ENCODE assay signal across 22 cellular contexts in the genomic region with DNA sequence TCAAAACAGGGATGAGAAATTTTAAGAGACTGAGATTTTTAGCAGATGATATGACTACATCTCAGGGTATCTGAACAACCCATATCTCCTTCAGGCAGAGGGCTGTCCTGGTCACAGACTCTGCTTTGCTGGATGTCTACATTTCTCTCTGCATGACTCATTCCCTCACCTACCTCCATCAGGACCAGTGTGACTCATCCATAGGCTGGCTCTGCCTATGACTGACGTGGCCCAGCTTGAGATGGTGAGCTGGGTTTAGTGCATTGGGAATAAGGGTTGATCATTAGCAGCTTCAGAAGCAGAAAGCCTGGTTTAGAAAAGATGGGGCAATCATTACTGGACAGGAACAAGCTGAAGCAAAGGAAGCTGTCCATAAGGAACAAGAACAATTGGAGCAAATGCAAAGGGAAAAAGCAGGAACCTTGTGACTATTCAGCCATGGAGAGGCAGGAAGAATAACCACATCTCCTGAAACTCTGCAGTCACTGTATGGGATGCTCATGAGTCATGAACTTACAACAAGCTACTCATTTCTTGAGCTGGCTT.
A peak's percentile ranks its signal among the peaks of the same experiment; 100 is the strongest.
DNase-seq lines count a peak whose midpoint lies in the region; ATAC-seq and TF ChIP-seq lines count a peak whose summit lies in the region.
"Had no signal": no experiment of that assay in that cellular context is flagged by ENCODE, and none has a peak within 500 bp of the region (broad histone marks: within the 10 kb centered on the region; RNA-seq: fewer than 3 reads in every experiment).

No MANE protein-coding gene starts in this region.

- intact Hi-C loops in Right ventricle myocardium inferior (cut with DNase I) = no loop called here

- TF ChIP-seq CTCF in RWPE2 (IDR thresholded peaks at IDR 0.05; ENCODE audit: poor library complexity, severe bottlenecking) = no peak

- in situ Hi-C loops in ACHN (cut with HindIII; ENCODE audit: low pct_ligation_motif_present, low pct_unique_long_range_greater_than_20kb, low sequenced_read_pairs) = no loop called here

- no peaks in the 10 kb centered on the region for H3K9me3 ChIP-seq in RWPE2 (ENCODE audit: severe bottlenecking)
- H3K9me3 ChIP-seq: prostate gland, upper lobe of right lung had no signal

- no peak overlapping the region for H3K27ac ChIP-seq in RWPE2 (ENCODE audit: poor library complexity, severe bottlenecking)
- H3K27ac ChIP-seq: cardiac muscle cell, neural progenitor cell, prostate gland, upper lobe of right lung had no signal

- ATAC-seq in RWPE2 (ENCODE audit: low read depth) = peak; percentile 98
- no peak for ATAC-seq in Right ventricle myocardium inferior
- ATAC-seq: activated T-cell treated with anti-CD3 and anti-CD28 coated beads, Interleukin-2, amount 50 U/mL, for 72 hours; upper lobe of right lung had no signal

- H3K36me3 ChIP-seq in RWPE2 (ENCODE audit: low read depth) = no peaks in the 10 kb centered on the region
- H3K36me3 ChIP-seq: cardiac muscle cell, neural progenitor cell, prostate gland, upper lobe of right lung had no signal

- no peaks in the 10 kb centered on the region for H3K4me1 ChIP-seq in RWPE2 (ENCODE audit: insufficient read depth, poor library complexity, severe bottlenecking)
- H3K4me1 ChIP-seq: neural progenitor cell, prostate gland, upper lobe of right lung had no signal

- peaks cover 2% of the 10 kb centered on the region for H3K27me3 ChIP-seq in RWPE2 (ENCODE audit: insufficient read depth, poor library complexity, severe bottlenecking)
- H3K27me3 ChIP-seq: cardiac muscle cell, neural progenitor cell, upper lobe of right lung had no signal

- DNase-seq in ACHN (peak; percentile 36), HT-29 (ENCODE audit: low spot score) (peak; percentile 29), RWPE2 (ENCODE audit: low spot score) (no peak), kidney tubule cell (ENCODE audit: low spot score) (peak; percentile 88), NCI-H526 treated with DMSO at 0.1 percent for 48 hours (lab: John Stamatoyannopoulos, UW) (no peak), Right ventricle myocardium inferior (ENCODE audit: missing footprints) (no peak), NCI-H510A treated with DMSO at 0.1 percent for 48 hours (lab: John Stamatoyannopoulos, UW) (no peak)
- DNase-seq: activated CD4-positive, alpha-beta T cell treated with anti-CD3 and anti-CD28 coated beads for 4 hours; activated naive CD4-positive, alpha-beta T cell treated with anti-CD3 and anti-CD28 coated beads for 36 hours; activated T-cell treated with anti-CD3 and anti-CD28 coated beads, Interleukin-2, amount 50 U/mL, for 72 hours; amniotic stem cell; cortex of kidney; HCEC 1CT; NCI-H1105 treated with DMSO at 0.1 percent for 48 hours; NCI-H2029; NCI-H748 treated with DMSO at 0.1 percent for 48 hours; stimulated activated CD8-positive, alpha-beta memory T cell treated with anti-CD3 and anti-CD28 coated beads, Interleukin-4, amount 100 ng/mL, for 48 hours; upper lobe of right lung had no signal

- no peak overlapping the region for H3K4me3 ChIP-seq in RWPE2 (ENCODE audit: severe bottlenecking)
- H3K4me3 ChIP-seq: cardiac muscle cell, lung, neural progenitor cell, prostate gland, upper lobe of right lung had no signal

Comparison
In these comparisons a context has a peak if more than half of its experiments do, and no peak if none do; other contexts are left out.
1. DNase-seq: peak in ACHN (single experiment), HT-29 (single experiment) and kidney tubule cell (single experiment); none in RWPE2 (single experiment), NCI-H526 treated with DMSO at 0.1 percent for 48 hours (single experiment), Right ventricle myocardium inferior (single experiment) and NCI-H510A treated with DMSO at 0.1 percent for 48 hours (single experiment).